24 cellular contexts compared by ENCODE assay signal in genomic region chr7:140364819-140365218, GRCh38. TPM values are rescaled to one million over a fixed set of nuclear protein-coding genes. Genes with fewer than 3 reads are reported as not detected.
A peak's percentile ranks its signal among the peaks of the same experiment; 100 is the strongest.
DNase-seq lines count a peak whose midpoint lies in the region; ATAC-seq, FAIRE-seq and TF ChIP-seq lines count a peak whose summit lies in the region.
"Had no signal": no experiment of that assay in that cellular context is flagged by ENCODE, and none has a peak within 500 bp of the region (broad histone marks: within the 10 kb centered on the region; RNA-seq: fewer than 3 reads in every experiment).

No MANE protein-coding gene starts in this region.

- DNase-seq in DMS 273 (lab: John Stamatoyannopoulos, UW; ENCODE audit: unreplicated experiment) = peak; percentile 91
- no peak for DNase-seq in GM12891 (ENCODE audit: insufficient read length, low spot score)
- peak; percentile 90 for DNase-seq in NCI-H69 (lab: John Stamatoyannopoulos, UW)
- no peak for DNase-seq in glutamatergic neuron
- DNase-seq in NCI-H2029 treated with DMSO at 0.1 percent for 48 hours (lab: John Stamatoyannopoulos, UW) = no peak
- DNase-seq in cerebellar nuclear complex (lab: John Stamatoyannopoulos, UW) = no peak
- DNase-seq in upper lobe of right lung = no peak
- DNase-seq: activated CD4-positive, alpha-beta T cell treated with anti-CD3 and anti-CD28 coated beads for 1 hour; activated T-cell treated with anti-CD3 and anti-CD28 coated beads, Interleukin-2, amount 50 U/mL, for 48 hours; amygdala; C1 segment of cervical spinal cord; cortex of kidney; EL; esophagus squamous epithelium; H9; heart right ventricle; IMR-90; kidney glomerular epithelial cell; NCI-H748 treated with DMSO at 0.1 percent for 48 hours; RPMI8226; stimulated activated naive CD4-positive, alpha-beta T cell; uterus had no signal

- peaks cover 13% of the 10 kb centered on the region for H3K4me1 Mint-ChIP-seq in glutamatergic neuron (ENCODE audit: low read depth, unreplicated experiment)

- no peak for ATAC-seq in upper lobe of right lung
- ATAC-seq: GM12878 had no signal

- TF ChIP-seq POLR2A in GM12891 (IDR thresholded peaks at IDR 0.05; ENCODE audit: low read depth, low read length) = no peak

- peak; percentile 33 for FAIRE-seq in GM12891 (lab: Jason Lieb, UNC)
- FAIRE-seq: GM12878 had no signal

- no peak overlapping the region for H3K27ac ChIP-seq in upper lobe of right lung
- H3K27ac ChIP-seq: esophagus squamous epithelium, heart right ventricle, parathyroid adenoma, uterus had no signal

- peak overlapping the region; percentile 12 for H3K27ac Mint-ChIP-seq in glutamatergic neuron (ENCODE audit: unreplicated experiment)
- H3K27ac Mint-ChIP-seq: H9 had no signal

- peaks cover 11% of the 10 kb centered on the region for H3K36me3 Mint-ChIP-seq in glutamatergic neuron (ENCODE audit: unreplicated experiment)

- H3K9me3 ChIP-seq in upper lobe of right lung = no peaks in the 10 kb centered on the region
- H3K9me3 ChIP-seq: esophagus squamous epithelium, heart right ventricle, uterus had no signal

- H3K4me3 ChIP-seq in upper lobe of right lung = no peak overlapping the region
- H3K4me3 ChIP-seq: esophagus squamous epithelium, GM12878, heart right ventricle, uterus had no signal

- no peaks in the 10 kb centered on the region for H3K27me3 ChIP-seq in upper lobe of right lung
- H3K27me3 ChIP-seq: esophagus squamous epithelium, heart right ventricle, uterus had no signal

- TF ChIP-seq CTCF in glutamatergic neuron (IDR thresholded peaks at IDR 0.05; ENCODE audit: partially characterized antibody, unreplicated experiment) = no peak
- TF ChIP-seq CTCF in upper lobe of right lung (IDR thresholded peaks at IDR 0.05) = no peak

- peaks cover 9% of the 10 kb centered on the region for H3K36me3 ChIP-seq in upper lobe of right lung
- H3K36me3 ChIP-seq: uterus had no signal

- peaks cover 10% of the 10 kb centered on the region for H3K9me3 Mint-ChIP-seq in glutamatergic neuron (ENCODE audit: unreplicated experiment)

- H3K4me3 Mint-ChIP-seq in glutamatergic neuron (ENCODE audit: unreplicated experiment) = no peak overlapping the region
- H3K4me3 Mint-ChIP-seq: H9 had no signal

- intact Hi-C loops in upper lobe of right lung (cut with DNase I) = no loop called here

- H3K27me3 Mint-ChIP-seq in glutamatergic neuron (ENCODE audit: unreplicated experiment) = peaks cover 8% of the 10 kb centered on the region

- no peaks in the 10 kb centered on the region for H3K4me1 ChIP-seq in upper lobe of right lung
- H3K4me1 ChIP-seq: heart right ventricle, uterus had no signal

TF ChIP-seq in GM12891, 5 proteins besides CTCF, POLR2A, EP300 and RAD21:
- TF ChIP-seq POU2F2 (IDR thresholded peaks at IDR 0.05; ENCODE audit: low read depth, low read length) = no peak
- no peak for TF ChIP-seq TAF1 (IDR thresholded peaks at IDR 0.05; ENCODE audit: low read depth, low read length)
- no peak for TF ChIP-seq PAX5 (IDR thresholded peaks at IDR 0.05; ENCODE audit: insufficient read depth, low read length, severe bottlenecking)
- TF ChIP-seq POLR2AphosphoS5 (IDR thresholded peaks at IDR 0.05; ENCODE audit: low read depth, low read length) = no peak
- 0 out of 2 replicates have a peak, but pooled peaks have one; percentile 28 for TF ChIP-seq SPI1 (IDR thresholded peaks at IDR 0.05; ENCODE audit: low read depth, low read length)
TF ChIP-seq in GM12891: peak in this region for 1.

RNA-seq across cellular contexts. Expression of gene SLC37A3, which starts 33.5 kb away (rescaled TPM):
- 8.0 TPM for polyA plus RNA-seq in GM12891 (2012; ENCODE audit: low read depth, missing spikeins)
- total RNA-seq in glutamatergic neuron (ENCODE audit: unreplicated experiment) (84.5 TPM), upper lobe of right lung (35.2 TPM)

RNA-seq across cellular contexts. Expression of gene RAB19, which starts 39.0 kb away (rescaled TPM):
- 0.33 TPM for polyA plus RNA-seq in GM12891 (2012; ENCODE audit: low read depth, missing spikeins)
- total RNA-seq in glutamatergic neuron (ENCODE audit: unreplicated experiment) (not detected), upper lobe of right lung (2.9 TPM)
- total RNA-seq: heart right ventricle, IMR-90, uterus had no signal
- polyA plus RNA-seq: heart right ventricle, IMR-90 had no signal

Comparison
In these comparisons a context has a peak if more than half of its experiments do, and no peak if none do; other contexts are left out.
1. DNase-seq: peak in DMS 273 (single experiment) and NCI-H69 (single experiment); none in GM12891 (single experiment), glutamatergic neuron (single experiment), NCI-H2029 treated with DMSO at 0.1 percent for 48 hours (single experiment), cerebellar nuclear complex (0 of 2) and upper lobe of right lung (single experiment).